16 cellular contexts compared by ENCODE assay signal in the genomic region with DNA sequence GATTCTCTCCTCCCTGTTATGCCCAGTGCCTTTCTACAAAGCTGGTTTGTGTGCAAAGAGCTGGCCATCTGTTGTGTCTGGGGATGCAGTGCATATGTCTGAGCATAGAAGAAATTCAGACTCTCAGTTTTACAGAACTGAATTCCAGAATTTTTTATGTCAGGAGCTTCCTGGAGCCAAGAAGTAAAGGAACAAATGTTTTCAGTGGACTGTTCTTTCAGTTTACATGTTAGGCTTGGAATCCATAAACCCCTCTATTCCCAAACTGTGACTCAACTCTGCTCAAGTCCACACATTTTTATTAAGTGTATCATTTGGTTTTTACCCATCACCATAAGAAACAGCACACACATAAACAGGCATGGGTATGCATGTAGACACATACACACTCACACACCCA.
DNase-seq lines count a peak whose midpoint lies in the region; ATAC-seq and TF ChIP-seq lines count a peak whose summit lies in the region.
"Had no signal": no experiment of that assay in that cellular context is flagged by ENCODE, and none has a peak within 500 bp of the region (broad histone marks: within the 10 kb centered on the region; RNA-seq: fewer than 3 reads in every experiment).

No MANE protein-coding gene starts in this region.

- H3K4me1 ChIP-seq in right lobe of liver = peaks cover 0 to 5% (median 0%) of the 10 kb centered on the region in 4 donors
- H3K4me1 ChIP-seq: BLaER1 had no signal

- ATAC-seq in HG02870 (IDR thresholded peaks at IDR 0.05; ENCODE audit: unreplicated experiment) (no peak), right lobe of liver (no peak)
- ATAC-seq in activated T-helper 17 cell treated with anti-CD3 and anti-CD28 coated beads, Interleukin-2, amount 50 U/mL, for 72 hours (replicated peaks) = no peak

- no peak for TF ChIP-seq CTCF in AG10803 (conservative IDR thresholded peaks at IDR 0.05; ENCODE audit: low read length)
- no peak for TF ChIP-seq CTCF in right lobe of liver (IDR thresholded peaks at IDR 0.05)

- no peaks in the 10 kb centered on the region for H3K27me3 Mint-ChIP-seq in activated T-helper 17 cell treated with anti-CD3 and anti-CD28 coated beads, Interleukin-2, amount 50 U/mL, for 72 hours
- H3K27me3 Mint-ChIP-seq: activated naive CD8-positive, alpha-beta T cell treated with anti-CD3 and anti-CD28 coated beads for 36 hours had no signal

- DNase-seq in AG10803 (ENCODE audit: low read depth) (peak; percentile 93), HT1080 (ENCODE audit: low read depth) (peak; percentile 15), fibroblast of gingiva (ENCODE audit: low read depth) (peak; percentile 14), occipital lobe (lab: John Stamatoyannopoulos, UW) (peak; percentile 10), DMS153 treated with DMSO at 0.1 percent for 48 hours (lab: John Stamatoyannopoulos, UW; ENCODE audit: unreplicated experiment) (no peak), right lobe of liver (no peak)
- DNase-seq: activated CD8-positive, alpha-beta memory T cell treated with anti-CD3 and anti-CD28 coated beads for 24 hours; activated naive CD8-positive, alpha-beta T cell treated with anti-CD3 and anti-CD28 coated beads for 36 hours; dermis blood vessel endothelial cell; ovary; stimulated activated CD4-positive, alpha-beta T cell treated with anti-CD3 and anti-CD28 coated beads, Interleukin-4, amount 100 ng/mL, for 1 hour; stimulated activated naive CD4-positive, alpha-beta T cell had no signal

- intact Hi-C loops in right lobe of liver (cut with DNase I) = no loop called here

- no peaks in the 10 kb centered on the region for H3K9me3 ChIP-seq in right lobe of liver
- H3K9me3 ChIP-seq: BLaER1, ovary had no signal

- no peak overlapping the region for H3K27ac Mint-ChIP-seq in activated T-helper 17 cell treated with anti-CD3 and anti-CD28 coated beads, Interleukin-2, amount 50 U/mL, for 72 hours
- H3K27ac Mint-ChIP-seq: activated naive CD8-positive, alpha-beta T cell treated with anti-CD3 and anti-CD28 coated beads for 36 hours had no signal

- H3K4me1 Mint-ChIP-seq in activated T-helper 17 cell treated with anti-CD3 and anti-CD28 coated beads, Interleukin-2, amount 50 U/mL, for 72 hours = no peaks in the 10 kb centered on the region
- H3K4me1 Mint-ChIP-seq: activated naive CD8-positive, alpha-beta T cell treated with anti-CD3 and anti-CD28 coated beads for 36 hours had no signal

- H3K4me3 Mint-ChIP-seq in activated T-helper 17 cell treated with anti-CD3 and anti-CD28 coated beads, Interleukin-2, amount 50 U/mL, for 72 hours = no peak overlapping the region
- H3K4me3 Mint-ChIP-seq: activated naive CD8-positive, alpha-beta T cell treated with anti-CD3 and anti-CD28 coated beads for 36 hours had no signal

- H3K36me3 Mint-ChIP-seq in activated T-helper 17 cell treated with anti-CD3 and anti-CD28 coated beads, Interleukin-2, amount 50 U/mL, for 72 hours (ENCODE audit: low read depth) = no peaks in the 10 kb centered on the region
- H3K36me3 Mint-ChIP-seq: activated naive CD8-positive, alpha-beta T cell treated with anti-CD3 and anti-CD28 coated beads for 36 hours had no signal

- no peaks in the 10 kb centered on the region for H3K36me3 ChIP-seq in right lobe of liver
- H3K36me3 ChIP-seq: BLaER1, ovary had no signal

- peaks cover 6% of the 10 kb centered on the region for H3K9me3 Mint-ChIP-seq in activated T-helper 17 cell treated with anti-CD3 and anti-CD28 coated beads, Interleukin-2, amount 50 U/mL, for 72 hours
- H3K9me3 Mint-ChIP-seq: activated naive CD8-positive, alpha-beta T cell treated with anti-CD3 and anti-CD28 coated beads for 36 hours had no signal

- H3K4me3 ChIP-seq in AG10803 (ENCODE audit: low read length) = no peak overlapping the region
- no peak overlapping the region for H3K4me3 ChIP-seq in right lobe of liver
- H3K4me3 ChIP-seq: BLaER1, ovary had no signal

- no peak for TF ChIP-seq POLR2A in right lobe of liver (IDR thresholded peaks at IDR 0.05)

- H3K27ac ChIP-seq in right lobe of liver = no peak overlapping the region
- H3K27ac ChIP-seq: BLaER1, ovary, RWPE1 had no signal

- H3K27me3 ChIP-seq in right lobe of liver = no peaks in the 10 kb centered on the region
- H3K27me3 ChIP-seq: BLaER1, ovary had no signal

Comparison
In these comparisons a context has a peak if more than half of its experiments do, and no peak if none do; other contexts are left out.
1. DNase-seq: peak in AG10803 (single experiment), HT1080 (single experiment), fibroblast of gingiva (single experiment) and occipital lobe (single experiment); none in DMS153 treated with DMSO at 0.1 percent for 48 hours (single experiment) and right lobe of liver (0 of 3).